In the genomic region with DNA sequence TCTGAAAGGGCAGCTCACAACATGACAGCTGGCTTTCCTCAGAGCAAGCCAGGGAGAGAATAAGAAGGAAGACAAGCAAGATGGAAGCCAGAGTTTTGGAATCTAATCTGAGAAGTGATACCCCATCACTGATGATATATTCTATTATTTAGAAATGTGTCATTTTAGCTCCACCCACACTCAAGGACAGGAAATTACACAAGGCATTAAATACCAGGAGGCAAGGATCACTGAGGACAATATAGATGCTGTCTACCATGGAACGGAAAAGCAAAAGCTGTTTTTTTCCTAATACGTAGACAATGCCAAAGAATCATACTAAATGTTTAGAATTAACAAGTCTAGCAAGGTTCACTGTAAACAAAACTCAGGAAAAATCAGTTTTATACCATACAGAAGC, we compare ENCODE assay signal across 29 cellular contexts.
"Had no signal": no experiment of that assay in that cellular context is flagged by ENCODE, and none has a peak within 500 bp of the region (broad histone marks: within the 10 kb centered on the region; RNA-seq: fewer than 3 reads in every experiment).

No MANE protein-coding gene starts in this region.

- DNase-seq: activated CD4-positive, alpha-beta T cell treated with anti-CD3 and anti-CD28 coated beads for 4 hours; activated CD8-positive, alpha-beta memory T cell treated with anti-CD3 and anti-CD28 coated beads, Interleukin-2, amount 50 U/mL, for 4 hours; activated CD8-positive, alpha-beta T cell treated with anti-CD3 and anti-CD28 coated beads for 36 hours; activated gamma-delta T cell treated with Interleukin-2 at 50 U/mL for 16 hours; activated naive CD4-positive, alpha-beta T cell treated with anti-CD3 and anti-CD28 coated beads, Interleukin-2, amount 50 U/mL, for 16 hours; activated naive CD8-positive, alpha-beta T cell treated with anti-CD3 and anti-CD28 coated beads, Interleukin-2, amount 10 ng/mL, durations not matched to agents 7 days and 5 days; activated T-cell treated with anti-CD3 and anti-CD28 coated beads, Interleukin-2, amount 50 U/mL, for 72 hours; aorta; body of pancreas; MG63; MV-4-11; NCI-H1092 treated with DMSO at 0.1 percent for 48 hours; NCI-H1417 treated with DMSO at 0.1 percent for 48 hours; NCI-H1694; NCI-H2029; NCI-H2107; NCI-H2171 treated with DMSO at 0.1 percent for 48 hours; NCI-H226; NCI-H510A; NCI-H526 treated with DMSO at 0.1 percent for 48 hours; NCI-H82; Peyer's patch; Right ventricle myocardium superior; SW 1271 had no signal

- H3K4me1 ChIP-seq: body of pancreas, Peyer's patch had no signal

- H3K36me3 ChIP-seq: cardiac muscle cell, MG63, Peyer's patch, SJCRH30 had no signal

- H3K4me3 ChIP-seq: body of pancreas, cardiac muscle cell, MG63, Peyer's patch, SJCRH30 had no signal

- H3K9me3 ChIP-seq: body of pancreas, MG63, Peyer's patch had no signal

- H3K27me3 ChIP-seq: body of pancreas, cardiac muscle cell, MG63, Peyer's patch, SJCRH30 had no signal

- H3K27ac ChIP-seq: body of pancreas, cardiac muscle cell, Peyer's patch, RWPE1, SJCRH30 had no signal

- ATAC-seq: activated CD4-positive, CD25-positive, alpha-beta regulatory T cell treated with anti-CD3 and anti-CD28 coated beads, Interleukin-2, amount 50 U/mL, for 24 hours; activated CD8-positive, alpha-beta T cell treated with anti-CD3 and anti-CD28 coated beads for 36 hours; activated T-cell treated with anti-CD3 and anti-CD28 coated beads, Interleukin-2, amount 50 U/mL, for 72 hours; body of pancreas; SK-N-SH treated with all-trans-retinoic acid at 6 μM for 48 hours had no signal
